9 cellular contexts compared by ENCODE assay signal in the genomic region with DNA sequence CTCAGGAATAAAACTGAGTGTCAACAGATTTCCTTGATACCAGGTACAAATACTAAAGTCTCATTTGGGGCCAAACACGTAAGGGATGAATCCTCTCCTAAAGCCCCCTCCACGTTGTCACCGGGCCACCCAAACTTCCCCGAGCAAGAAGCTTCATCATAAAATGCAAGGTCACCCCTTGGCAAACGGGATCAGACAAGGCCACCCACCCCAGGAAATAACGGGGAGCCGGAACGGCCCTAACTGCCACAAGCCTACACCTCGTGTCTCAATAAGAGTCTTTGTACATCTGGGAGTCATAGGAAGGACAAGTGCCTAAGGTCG. TPM values are rescaled to one million over a fixed set of nuclear protein-coding genes. Genes with fewer than 3 reads are reported as not detected.
DNase-seq lines count a peak whose midpoint lies in the region; ATAC-seq and TF ChIP-seq lines count a peak whose summit lies in the region.
"Had no signal": no experiment of that assay in that cellular context is flagged by ENCODE, and none has a peak within 500 bp of the region (broad histone marks: within the 10 kb centered on the region; RNA-seq: fewer than 3 reads in every experiment).

No MANE protein-coding gene starts in this region.

- peak; percentile 4 for ATAC-seq in gastroesophageal sphincter

- DNase-seq in GM12864 (ENCODE audit: low read depth) (no peak), retina (peak; percentile 22), GM19238 (ENCODE audit: insufficient read length, low spot score) (no peak), COR-L47 (lab: John Stamatoyannopoulos, UW) (no peak), NCI-H1417 (lab: John Stamatoyannopoulos, UW) (no peak), NCI-H1436 treated with DMSO at 0.1 percent for 48 hours (lab: John Stamatoyannopoulos, UW) (no peak)

- peaks cover 53% of the 10 kb centered on the region for H3K79me2 ChIP-seq in SU-DHL-6 (ENCODE audit: insufficient read depth, low read length)

- H3K27me3 ChIP-seq in SU-DHL-6 (ENCODE audit: low read length) (no peaks in the 10 kb centered on the region), gastroesophageal sphincter (no peaks in the 10 kb centered on the region)

- H4K20me1 ChIP-seq in SU-DHL-6 (ENCODE audit: low read depth, low read length): peaks cover 39% of the 10 kb centered on the region; the same call in 1 of the 2 replicates

- H3K9ac ChIP-seq in SU-DHL-6 (ENCODE audit: low read length): peak overlapping the region; percentile 94

- H2AFZ ChIP-seq in SU-DHL-6 (ENCODE audit: low read depth, low read length, severe bottlenecking): no peak overlapping the region

- H3F3A ChIP-seq in SU-DHL-6 (ENCODE audit: insufficient read depth): peaks cover 66% of the 10 kb centered on the region

- WGBS in gastroesophageal sphincter (ENCODE audit: low coverage in 1 of 2), 2 donors: 0% methylated on average over 8 to 9 of the region's 10 CpGs

- peaks cover 45% of the 10 kb centered on the region for H3K36me3 ChIP-seq in SU-DHL-6 (ENCODE audit: low read length)
- H3K36me3 ChIP-seq in gastroesophageal sphincter: peaks cover 4 to 46% of the 10 kb centered on the region in 2 donors

- no peak for TF ChIP-seq CTCF in GM12864 (IDR thresholded peaks at IDR 0.05; ENCODE audit: low read depth, low read length, missing control alignments)
- no peak for TF ChIP-seq CTCF in SU-DHL-6 (IDR thresholded peaks at IDR 0.05; ENCODE audit: insufficient read depth, low read length, poor library complexity, severe bottlenecking)
- TF ChIP-seq CTCF in gastroesophageal sphincter (IDR thresholded peaks at IDR 0.05): no peak

- H3K9me3 ChIP-seq in SU-DHL-6 (ENCODE audit: insufficient read depth, low read length) (no peaks in the 10 kb centered on the region), gastroesophageal sphincter (no peaks in the 10 kb centered on the region)

- no peak for TF ChIP-seq EP300 in gastroesophageal sphincter (IDR thresholded peaks at IDR 0.05)

- H3K4me1 ChIP-seq in gastroesophageal sphincter: peaks cover 6 to 82% (median 34%) of the 10 kb centered on the region in 3 donors

- peak overlapping the region; percentile 74 for H3K4me2 ChIP-seq in SU-DHL-6 (ENCODE audit: low read depth, low read length, poor library complexity, severe bottlenecking)

- H3K4me3 ChIP-seq in GM12864 (ENCODE audit: low read depth, low read length) (peak overlapping the region; percentile 98), SU-DHL-6 (ENCODE audit: insufficient read depth, low read length, poor library complexity, severe bottlenecking) (peak overlapping the region; percentile 89), gastroesophageal sphincter (peak overlapping the region; percentile 80 to 94)

- H3K27ac ChIP-seq in SU-DHL-6 (ENCODE audit: low read depth, low read length): peak overlapping the region; percentile 87
- H3K27ac ChIP-seq in gastroesophageal sphincter: peak overlapping the region; percentile 91 to 96 (median 94)

- H3K9me2 ChIP-seq in SU-DHL-6 (replicated peaks; ENCODE audit: insufficient read depth, low read length): no peaks in the 10 kb centered on the region

- TF ChIP-seq POLR2A in gastroesophageal sphincter (IDR thresholded peaks at IDR 0.05): no peak

RNA-seq across cellular contexts. Expression of gene EEF2, which starts 0.7 kb away (rescaled TPM):
- total RNA-seq in gastroesophageal sphincter: 1,000 to 10,000 TPM; 2,212 to 2,463 (median 2,311) TPM

RNA-seq across cellular contexts. Expression of gene DAPK3, which starts 13.6 kb away (rescaled TPM):
- total RNA-seq in gastroesophageal sphincter: 100 to 1,000 TPM; 192 to 257 (median 235) TPM

RNA-seq across cellular contexts. Expression of gene PIAS4, which starts 23.0 kb away (rescaled TPM):
- total RNA-seq in gastroesophageal sphincter: 10 to 100 TPM; 15.3 to 26.4 (median 16.8) TPM

RNA-seq across cellular contexts. Expression of gene NMRK2, which starts 51.7 kb away (rescaled TPM):
- 1 to 10 TPM in 2 of 4 donors, under 1 TPM in 1, not detected in 1; 0.69 to 8.6 (median 7.3) TPM for total RNA-seq in gastroesophageal sphincter
- total RNA-seq: HT1080 had no signal
